1 cellular context compared by ENCODE assay signal in the genomic region with DNA sequence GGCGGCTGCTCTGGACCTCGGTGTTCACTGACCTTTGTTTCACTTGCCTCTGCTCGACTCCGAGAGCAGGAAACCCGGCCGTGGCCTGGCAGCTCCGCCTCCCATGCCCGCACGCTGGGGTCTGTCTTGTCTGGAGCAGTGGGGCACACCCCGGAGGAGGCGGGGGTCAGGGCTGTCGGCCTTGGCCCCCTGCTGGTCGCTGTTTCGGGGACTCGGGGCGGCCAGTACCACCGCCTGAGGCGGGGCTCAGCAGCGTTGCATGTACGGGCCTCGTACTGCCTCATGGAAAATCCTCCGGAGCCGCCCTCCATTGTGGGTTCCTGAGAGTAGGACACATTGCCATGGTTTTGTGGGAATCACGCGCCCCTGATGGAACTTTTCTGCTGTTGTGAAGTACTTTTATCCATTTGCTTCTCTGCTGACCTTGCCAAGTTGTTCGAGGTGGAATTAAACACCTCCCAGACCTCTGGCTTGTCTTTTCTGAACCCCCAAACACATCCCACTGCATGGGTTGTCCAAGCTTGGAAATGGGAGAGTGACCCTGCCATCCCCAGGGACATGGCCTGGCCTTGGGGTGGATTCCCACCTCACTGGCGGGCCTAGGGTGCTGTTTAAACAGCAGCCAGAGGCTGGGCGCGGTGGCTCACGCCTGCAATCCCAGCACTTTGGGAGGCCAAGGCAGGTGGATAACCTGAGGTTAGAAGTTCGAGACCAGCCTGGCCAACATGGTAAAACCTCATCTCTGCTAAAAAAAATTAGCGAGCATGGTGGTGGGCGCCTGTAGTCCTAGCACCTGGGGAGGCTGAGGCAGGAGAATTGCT.
TF ChIP-seq lines count a peak whose summit lies in the region.

No MANE protein-coding gene starts in this region.

TF ChIP-seq in HepG2, 621 proteins besides CTCF, POLR2A, EP300 and RAD21 (continued from another document and continues in another):
- TF ChIP-seq, protein P1, sequence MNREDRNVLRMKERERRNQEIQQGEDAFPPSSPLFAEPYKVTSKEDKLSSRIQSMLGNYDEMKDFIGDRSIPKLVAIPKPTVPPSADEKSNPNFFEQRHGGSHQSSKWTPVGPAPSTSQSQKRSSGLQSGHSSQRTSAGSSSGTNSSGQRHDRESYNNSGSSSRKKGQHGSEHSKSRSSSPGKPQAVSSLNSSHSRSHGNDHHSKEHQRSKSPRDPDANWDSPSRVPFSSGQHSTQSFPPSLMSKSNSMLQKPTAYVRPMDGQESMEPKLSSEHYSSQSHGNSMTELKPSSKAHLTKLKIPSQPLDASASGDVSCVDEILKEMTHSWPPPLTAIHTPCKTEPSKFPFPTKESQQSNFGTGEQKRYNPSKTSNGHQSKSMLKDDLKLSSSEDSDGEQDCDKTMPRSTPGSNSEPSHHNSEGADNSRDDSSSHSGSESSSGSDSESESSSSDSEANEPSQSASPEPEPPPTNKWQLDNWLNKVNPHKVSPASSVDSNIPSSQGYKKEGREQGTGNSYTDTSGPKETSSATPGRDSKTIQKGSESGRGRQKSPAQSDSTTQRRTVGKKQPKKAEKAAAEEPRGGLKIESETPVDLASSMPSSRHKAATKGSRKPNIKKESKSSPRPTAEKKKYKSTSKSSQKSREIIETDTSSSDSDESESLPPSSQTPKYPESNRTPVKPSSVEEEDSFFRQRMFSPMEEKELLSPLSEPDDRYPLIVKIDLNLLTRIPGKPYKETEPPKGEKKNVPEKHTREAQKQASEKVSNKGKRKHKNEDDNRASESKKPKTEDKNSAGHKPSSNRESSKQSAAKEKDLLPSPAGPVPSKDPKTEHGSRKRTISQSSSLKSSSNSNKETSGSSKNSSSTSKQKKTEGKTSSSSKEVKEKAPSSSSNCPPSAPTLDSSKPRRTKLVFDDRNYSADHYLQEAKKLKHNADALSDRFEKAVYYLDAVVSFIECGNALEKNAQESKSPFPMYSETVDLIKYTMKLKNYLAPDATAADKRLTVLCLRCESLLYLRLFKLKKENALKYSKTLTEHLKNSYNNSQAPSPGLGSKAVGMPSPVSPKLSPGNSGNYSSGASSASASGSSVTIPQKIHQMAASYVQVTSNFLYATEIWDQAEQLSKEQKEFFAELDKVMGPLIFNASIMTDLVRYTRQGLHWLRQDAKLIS (CRISPR knock-in tag; IDR thresholded peaks at IDR 0.05), result no peak
- TF ChIP-seq, protein P2, sequence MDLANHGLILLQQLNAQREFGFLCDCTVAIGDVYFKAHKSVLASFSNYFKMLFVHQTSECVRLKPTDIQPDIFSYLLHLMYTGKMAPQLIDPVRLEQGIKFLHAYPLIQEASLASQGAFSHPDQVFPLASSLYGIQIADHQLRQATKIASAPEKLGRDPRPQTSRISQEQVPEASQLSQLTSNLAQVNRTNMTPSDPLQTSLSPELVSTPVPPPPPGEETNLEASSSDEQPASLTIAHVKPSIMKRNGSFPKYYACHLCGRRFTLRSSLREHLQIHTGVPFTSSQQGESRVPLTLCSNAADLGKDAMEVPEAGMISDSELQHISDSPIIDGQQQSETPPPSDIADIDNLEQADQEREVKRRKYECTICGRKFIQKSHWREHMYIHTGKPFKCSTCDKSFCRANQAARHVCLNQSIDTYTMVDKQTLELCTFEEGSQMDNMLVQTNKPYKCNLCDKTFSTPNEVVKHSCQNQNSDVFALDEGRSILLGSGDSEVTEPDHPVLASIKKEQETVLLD (CRISPR knock-in tag; IDR thresholded peaks at IDR 0.05; ENCODE audit: low read depth), result no peak
- TF ChIP-seq RFX1 (IDR thresholded peaks at IDR 0.05) (no peak), NFIB (CRISPR knock-in tag; IDR thresholded peaks at IDR 0.05; ENCODE audit: borderline replicate concordance) (no peak), SALL1 (CRISPR knock-in tag; IDR thresholded peaks at IDR 0.05) (peak; percentile 18; the same call in 1 of the 2 replicates), IRF9 (CRISPR knock-in tag; IDR thresholded peaks at IDR 0.05; ENCODE audit: borderline replicate concordance) (0 out of 2 replicates have a peak, but pooled peaks have one; percentile 7), SP1 (IDR thresholded peaks at IDR 0.05) (no peak), SP1 (CRISPR knock-in tag; IDR thresholded peaks at IDR 0.05) (no peak), MAFF (IDR thresholded peaks at IDR 0.05; ENCODE audit: low read depth, low read length) (no peak), MZF1 (CRISPR knock-in tag; IDR thresholded peaks at IDR 0.05; ENCODE audit: borderline replicate concordance) (no peak), ARID5B (CRISPR knock-in tag; IDR thresholded peaks at IDR 0.05) (no peak), BRCA1 (CRISPR knock-in tag; IDR thresholded peaks at IDR 0.05) (no peak), FOSL2 (CRISPR knock-in tag; IDR thresholded peaks at IDR 0.05) (no peak), RELA (CRISPR knock-in tag; IDR thresholded peaks at IDR 0.05) (no peak), HOXD1 (CRISPR knock-in tag; IDR thresholded peaks at IDR 0.05) (no peak), ZNF562 (CRISPR knock-in tag; IDR thresholded peaks at IDR 0.05; ENCODE audit: borderline replicate concordance) (no peak), DNMT3B (CRISPR knock-in tag; conservative IDR thresholded peaks at IDR 0.05) (no peak), ZNF343 (CRISPR knock-in tag; IDR thresholded peaks at IDR 0.05) (no peak), ZNF567 (CRISPR knock-in tag; IDR thresholded peaks at IDR 0.05; ENCODE audit: borderline replicate concordance) (no peak), PAWR (CRISPR knock-in tag; IDR thresholded peaks at IDR 0.05; ENCODE audit: borderline replicate concordance) (no peak), ELF3 (CRISPR knock-in tag; IDR thresholded peaks at IDR 0.05) (no peak), TARDBP (CRISPR knock-in tag; IDR thresholded peaks at IDR 0.05) (no peak), HOXA9 (CRISPR knock-in tag; IDR thresholded peaks at IDR 0.05; ENCODE audit: borderline replicate concordance) (no peak), CREM (IDR thresholded peaks at IDR 0.05) (no peak), CREM (CRISPR knock-in tag; IDR thresholded peaks at IDR 0.05) (no peak), HMG20B (CRISPR knock-in tag; conservative IDR thresholded peaks at IDR 0.05) (no peak), SAP130 (CRISPR knock-in tag; IDR thresholded peaks at IDR 0.05; ENCODE audit: low read depth) (peak; percentile 26; the same call in 1 of the 2 replicates), ZMYM3 (CRISPR knock-in tag; IDR thresholded peaks at IDR 0.05) (no peak), TGIF2 (CRISPR knock-in tag; IDR thresholded peaks at IDR 0.05) (no peak), JUNB (CRISPR knock-in tag; IDR thresholded peaks at IDR 0.05; ENCODE audit: borderline replicate concordance) (no peak), HNF4A (CRISPR knock-in tag; IDR thresholded peaks at IDR 0.05) (peak; percentile 4; the same call in 1 of the 2 replicates), SIX1 (CRISPR knock-in tag; IDR thresholded peaks at IDR 0.05; ENCODE audit: borderline replicate concordance) (no peak), KMT2A (CRISPR knock-in tag; IDR thresholded peaks at IDR 0.05) (no peak), POLR2AphosphoS5 (IDR thresholded peaks at IDR 0.05; ENCODE audit: low read depth, low read length) (no peak), RARA (CRISPR knock-in tag; IDR thresholded peaks at IDR 0.05) (peak; percentile 54; the same call in 1 of the 2 replicates), ZNF598 (CRISPR knock-in tag; IDR thresholded peaks at IDR 0.05; ENCODE audit: borderline replicate concordance) (no peak), BHLHE40 (IDR thresholded peaks at IDR 0.05; ENCODE audit: low read length) (no peak), TBL1XR1 (IDR thresholded peaks at IDR 0.05; ENCODE audit: borderline replicate concordance, low read length, partially characterized antibody) (no peak), RXRB (CRISPR knock-in tag; IDR thresholded peaks at IDR 0.05; ENCODE audit: borderline replicate concordance) (peak; percentile 50; the same call in 1 of the 2 replicates), ZMYM4 (CRISPR knock-in tag; IDR thresholded peaks at IDR 0.05) (no peak), XRCC5 (optimal IDR thresholded peaks at IDR 0.05; ENCODE audit: low read length) (no peak), NCOA1 (CRISPR knock-in tag; IDR thresholded peaks at IDR 0.05) (no peak), IRF2 (CRISPR knock-in tag; IDR thresholded peaks at IDR 0.05) (no peak), NFKBIZ (CRISPR knock-in tag; IDR thresholded peaks at IDR 0.05) (no peak)
- TF ChIP-seq, protein P3, sequence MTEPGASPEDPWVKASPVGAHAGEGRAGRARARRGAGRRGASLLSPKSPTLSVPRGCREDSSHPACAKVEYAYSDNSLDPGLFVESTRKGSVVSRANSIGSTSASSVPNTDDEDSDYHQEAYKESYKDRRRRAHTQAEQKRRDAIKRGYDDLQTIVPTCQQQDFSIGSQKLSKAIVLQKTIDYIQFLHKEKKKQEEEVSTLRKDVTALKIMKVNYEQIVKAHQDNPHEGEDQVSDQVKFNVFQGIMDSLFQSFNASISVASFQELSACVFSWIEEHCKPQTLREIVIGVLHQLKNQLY (CRISPR knock-in tag; IDR thresholded peaks at IDR 0.05), result no peak
- TF ChIP-seq, protein P4, sequence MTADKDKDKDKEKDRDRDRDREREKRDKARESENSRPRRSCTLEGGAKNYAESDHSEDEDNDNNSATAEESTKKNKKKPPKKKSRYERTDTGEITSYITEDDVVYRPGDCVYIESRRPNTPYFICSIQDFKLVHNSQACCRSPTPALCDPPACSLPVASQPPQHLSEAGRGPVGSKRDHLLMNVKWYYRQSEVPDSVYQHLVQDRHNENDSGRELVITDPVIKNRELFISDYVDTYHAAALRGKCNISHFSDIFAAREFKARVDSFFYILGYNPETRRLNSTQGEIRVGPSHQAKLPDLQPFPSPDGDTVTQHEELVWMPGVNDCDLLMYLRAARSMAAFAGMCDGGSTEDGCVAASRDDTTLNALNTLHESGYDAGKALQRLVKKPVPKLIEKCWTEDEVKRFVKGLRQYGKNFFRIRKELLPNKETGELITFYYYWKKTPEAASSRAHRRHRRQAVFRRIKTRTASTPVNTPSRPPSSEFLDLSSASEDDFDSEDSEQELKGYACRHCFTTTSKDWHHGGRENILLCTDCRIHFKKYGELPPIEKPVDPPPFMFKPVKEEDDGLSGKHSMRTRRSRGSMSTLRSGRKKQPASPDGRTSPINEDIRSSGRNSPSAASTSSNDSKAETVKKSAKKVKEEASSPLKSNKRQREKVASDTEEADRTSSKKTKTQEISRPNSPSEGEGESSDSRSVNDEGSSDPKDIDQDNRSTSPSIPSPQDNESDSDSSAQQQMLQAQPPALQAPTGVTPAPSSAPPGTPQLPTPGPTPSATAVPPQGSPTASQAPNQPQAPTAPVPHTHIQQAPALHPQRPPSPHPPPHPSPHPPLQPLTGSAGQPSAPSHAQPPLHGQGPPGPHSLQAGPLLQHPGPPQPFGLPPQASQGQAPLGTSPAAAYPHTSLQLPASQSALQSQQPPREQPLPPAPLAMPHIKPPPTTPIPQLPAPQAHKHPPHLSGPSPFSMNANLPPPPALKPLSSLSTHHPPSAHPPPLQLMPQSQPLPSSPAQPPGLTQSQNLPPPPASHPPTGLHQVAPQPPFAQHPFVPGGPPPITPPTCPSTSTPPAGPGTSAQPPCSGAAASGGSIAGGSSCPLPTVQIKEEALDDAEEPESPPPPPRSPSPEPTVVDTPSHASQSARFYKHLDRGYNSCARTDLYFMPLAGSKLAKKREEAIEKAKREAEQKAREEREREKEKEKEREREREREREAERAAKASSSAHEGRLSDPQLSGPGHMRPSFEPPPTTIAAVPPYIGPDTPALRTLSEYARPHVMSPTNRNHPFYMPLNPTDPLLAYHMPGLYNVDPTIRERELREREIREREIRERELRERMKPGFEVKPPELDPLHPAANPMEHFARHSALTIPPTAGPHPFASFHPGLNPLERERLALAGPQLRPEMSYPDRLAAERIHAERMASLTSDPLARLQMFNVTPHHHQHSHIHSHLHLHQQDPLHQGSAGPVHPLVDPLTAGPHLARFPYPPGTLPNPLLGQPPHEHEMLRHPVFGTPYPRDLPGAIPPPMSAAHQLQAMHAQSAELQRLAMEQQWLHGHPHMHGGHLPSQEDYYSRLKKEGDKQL (CRISPR knock-in tag; IDR thresholded peaks at IDR 0.05; ENCODE audit: low read depth), result no peak
- TF ChIP-seq, protein P5, sequence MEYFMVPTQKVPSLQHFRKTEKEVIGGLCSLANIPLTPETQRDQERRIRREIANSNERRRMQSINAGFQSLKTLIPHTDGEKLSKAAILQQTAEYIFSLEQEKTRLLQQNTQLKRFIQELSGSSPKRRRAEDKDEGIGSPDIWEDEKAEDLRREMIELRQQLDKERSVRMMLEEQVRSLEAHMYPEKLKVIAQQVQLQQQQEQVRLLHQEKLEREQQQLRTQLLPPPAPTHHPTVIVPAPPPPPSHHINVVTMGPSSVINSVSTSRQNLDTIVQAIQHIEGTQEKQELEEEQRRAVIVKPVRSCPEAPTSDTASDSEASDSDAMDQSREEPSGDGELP (IDR thresholded peaks at IDR 0.05; ENCODE audit: borderline replicate concordance, low read depth), result no peak
- TF ChIP-seq, protein P6, sequence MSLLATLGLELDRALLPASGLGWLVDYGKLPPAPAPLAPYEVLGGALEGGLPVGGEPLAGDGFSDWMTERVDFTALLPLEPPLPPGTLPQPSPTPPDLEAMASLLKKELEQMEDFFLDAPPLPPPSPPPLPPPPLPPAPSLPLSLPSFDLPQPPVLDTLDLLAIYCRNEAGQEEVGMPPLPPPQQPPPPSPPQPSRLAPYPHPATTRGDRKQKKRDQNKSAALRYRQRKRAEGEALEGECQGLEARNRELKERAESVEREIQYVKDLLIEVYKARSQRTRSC (CRISPR knock-in tag; IDR thresholded peaks at IDR 0.05; ENCODE audit: low read depth), result no peak
